Comparison of ENCODE assay signal across 9 cellular contexts in genomic region chr4:116055857-116056827, GRCh38.
DNase-seq lines count a peak whose midpoint lies in the region; TF ChIP-seq lines count a peak whose summit lies in the region.
"Had no signal": no experiment of that assay in that cellular context is flagged by ENCODE, and none has a peak within 500 bp of the region (broad histone marks: within the 10 kb centered on the region; RNA-seq: fewer than 3 reads in every experiment).

No MANE protein-coding gene starts in this region.

- H3K9me3 Mint-ChIP-seq in glutamatergic neuron (ENCODE audit: unreplicated experiment), result peaks cover 4% of the 10 kb centered on the region

- peak; percentile 23; the same call in 1 of the 2 replicates for TF ChIP-seq CTCF in BE2C (IDR thresholded peaks at IDR 0.05; ENCODE audit: low read depth, low read length)
- TF ChIP-seq CTCF in glutamatergic neuron (IDR thresholded peaks at IDR 0.05; ENCODE audit: partially characterized antibody, unreplicated experiment), result peak; percentile 48
- TF ChIP-seq CTCF in coronary artery (IDR thresholded peaks at IDR 0.05), result no peak
- TF ChIP-seq CTCF in GM20000 (IDR thresholded peaks at IDR 0.05; ENCODE audit: extremely low read depth, missing control alignments), result no peak

- H3K9me3 ChIP-seq in BE2C, result no peaks in the 10 kb centered on the region

- H3K4me1 ChIP-seq in BE2C, result no peaks in the 10 kb centered on the region

- H3K27me3 Mint-ChIP-seq in glutamatergic neuron (ENCODE audit: unreplicated experiment), result no peaks in the 10 kb centered on the region

- H3K27me3 ChIP-seq in BE2C, result no peaks in the 10 kb centered on the region

- H3K27ac ChIP-seq in coronary artery, result no peak overlapping the region

- no peaks in the 10 kb centered on the region for H3K36me3 ChIP-seq in BE2C

- H3K4me3 ChIP-seq in BE2C (ENCODE audit: low read depth, low read length), result no peak overlapping the region
- no peak overlapping the region for H3K4me3 ChIP-seq in coronary artery

- no peak overlapping the region for H3K4me3 Mint-ChIP-seq in glutamatergic neuron (ENCODE audit: unreplicated experiment)

- peak overlapping the region; percentile 6 for H3K27ac Mint-ChIP-seq in glutamatergic neuron (ENCODE audit: unreplicated experiment)

- peaks cover 5% of the 10 kb centered on the region for H3K36me3 Mint-ChIP-seq in glutamatergic neuron (ENCODE audit: unreplicated experiment)

- peaks cover 2% of the 10 kb centered on the region for H3K4me1 Mint-ChIP-seq in glutamatergic neuron (ENCODE audit: low read depth, unreplicated experiment)

- DNase-seq in BE2C, result no peak
- peak; percentile 8 for DNase-seq in HT1080 (ENCODE audit: low read depth)
- peak; percentile 1 to 4 for DNase-seq in SHP77 (lab: John Stamatoyannopoulos, UW)
- no peak for DNase-seq in glutamatergic neuron
- DNase-seq in DMS79 treated with DMSO at 0.1 percent for 48 hours (lab: John Stamatoyannopoulos, UW), result no peak
- DNase-seq in coronary artery (ENCODE audit: low spot score), result no peak
- no peak for DNase-seq in hepatic stellate cell (ENCODE audit: low spot score)
- DNase-seq in GM20000 (ENCODE audit: low spot score), result no peak
- DNase-seq: RPMI8226 had no signal

Comparison
In these comparisons a context has a peak if more than half of its experiments do, and no peak if none do; other contexts are left out.
1. DNase-seq: peak in HT1080 (single experiment) and SHP77 (2 of 2); none in BE2C (single experiment), glutamatergic neuron (single experiment), DMS79 treated with DMSO at 0.1 percent for 48 hours (single experiment), coronary artery (single experiment), hepatic stellate cell (single experiment) and GM20000 (single experiment).
2. CTCF ChIP-seq: peak in BE2C (single experiment) and glutamatergic neuron (single experiment); none in coronary artery (single experiment) and GM20000 (single experiment).